Comparison of ENCODE assay signal across 23 cellular contexts in the genomic region with DNA sequence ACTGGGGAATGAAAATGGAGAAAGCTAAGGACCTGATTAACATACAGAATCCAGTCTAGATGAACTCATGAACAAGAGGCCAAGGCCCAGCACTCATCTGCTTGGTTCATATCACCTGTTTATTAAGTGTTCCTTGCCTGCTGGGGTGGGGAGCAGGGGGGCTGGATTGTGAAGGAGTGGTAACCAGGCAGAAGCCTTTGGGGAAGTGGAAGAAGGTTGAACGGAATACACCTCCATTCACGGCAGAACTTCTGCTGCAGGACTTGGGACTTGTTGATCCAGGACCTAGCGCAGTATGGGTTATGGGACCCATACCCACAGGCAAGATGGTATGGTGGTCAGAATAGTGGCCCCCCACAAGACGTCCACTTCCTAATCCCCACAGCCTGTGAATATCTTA. TPM values are rescaled to one million over a fixed set of nuclear protein-coding genes. Genes with fewer than 3 reads are reported as not detected.
DNase-seq lines count a peak whose midpoint lies in the region; ATAC-seq and TF ChIP-seq lines count a peak whose summit lies in the region.
"Had no signal": no experiment of that assay in that cellular context is flagged by ENCODE, and none has a peak within 500 bp of the region (broad histone marks: within the 10 kb centered on the region; RNA-seq: fewer than 3 reads in every experiment).

No MANE protein-coding gene starts in this region.

- 93 to 97% methylated on average over 4 of the region's 4 CpGs for WGBS in upper lobe of left lung, 2 donors

- H3K4me1 ChIP-seq in HEK293 (ENCODE audit: control insufficient read depth, insufficient read depth, low read length) (no peaks in the 10 kb centered on the region), upper lobe of left lung (no peaks in the 10 kb centered on the region)

- H3K27me3 ChIP-seq in upper lobe of left lung = no peaks in the 10 kb centered on the region
- H3K27me3 ChIP-seq: SJSA1 had no signal

- H3K4me3 ChIP-seq in HEK293 (ENCODE audit: low read depth, low read length) = no peak overlapping the region
- no peak overlapping the region for H3K4me3 ChIP-seq in upper lobe of left lung
- H3K4me3 ChIP-seq: SJSA1 had no signal

- peaks cover under 1% of the 10 kb centered on the region for H3K4me1 Mint-ChIP-seq in activated CD8-positive, alpha-beta memory T cell treated with anti-CD3 and anti-CD28 coated beads, Interleukin-2, amount 10 ng/mL, durations not matched to agents 7 days and 5 days
- H3K4me1 Mint-ChIP-seq in stimulated activated effector memory CD8-positive, alpha-beta T cell treated with anti-CD3 and anti-CD28 coated beads, Interleukin-12 subunit alpha, Interleukin-12 subunit beta, amount 100 ng/mL, for 72 hours = no peaks in the 10 kb centered on the region

- H3K36me3 ChIP-seq in HEK293 (ENCODE audit: control insufficient read depth in 2 of 2, insufficient read depth in 1 of 2, low read length in 2 of 2) (no peaks in the 10 kb centered on the region), upper lobe of left lung (no peaks in the 10 kb centered on the region)
- H3K36me3 ChIP-seq: SJSA1 had no signal

- TF ChIP-seq CTCF in HEK293 (tag by site-specific recombination; IDR thresholded peaks at IDR 0.05) (no peak), upper lobe of left lung (IDR thresholded peaks at IDR 0.05) (no peak)

- H3K9me3 ChIP-seq in HEK293 (ENCODE audit: control insufficient read depth, insufficient read depth, low read depth, low read length) (no peaks in the 10 kb centered on the region), upper lobe of left lung (no peaks in the 10 kb centered on the region)
- H3K9me3 ChIP-seq: SJSA1 had no signal

- CTCF ChIA-PET in HEK293 (lab: Yijun Ruan, JAX) = interaction anchor here (1.0 kb wide), 1 partner anchor 32 kb away, joined by 3 read pairs; no protein-coding TSS in a partner anchor
- CTCF ChIA-PET in activated CD8-positive, alpha-beta memory T cell treated with anti-CD3 and anti-CD28 coated beads, Interleukin-2, amount 10 ng/mL, durations not matched to agents 7 days and 5 days (lab: Charles Lee) = interaction anchor here (1.2 to 1.8 kb wide), 2 partner anchors 21 to 22 kb away, joined by 3 to 6 read pairs; no protein-coding TSS in a partner anchor

- H3K4me3 Mint-ChIP-seq in activated CD8-positive, alpha-beta memory T cell treated with anti-CD3 and anti-CD28 coated beads, Interleukin-2, amount 10 ng/mL, durations not matched to agents 7 days and 5 days = no peak overlapping the region
- no peak overlapping the region for H3K4me3 Mint-ChIP-seq in stimulated activated effector memory CD8-positive, alpha-beta T cell treated with anti-CD3 and anti-CD28 coated beads, Interleukin-12 subunit alpha, Interleukin-12 subunit beta, amount 100 ng/mL, for 72 hours
- H3K4me3 Mint-ChIP-seq: CD8-positive, alpha-beta memory T cell had no signal

- H3K36me3 Mint-ChIP-seq in activated CD8-positive, alpha-beta memory T cell treated with anti-CD3 and anti-CD28 coated beads, Interleukin-2, amount 10 ng/mL, durations not matched to agents 7 days and 5 days = no peaks in the 10 kb centered on the region
- no peaks in the 10 kb centered on the region for H3K36me3 Mint-ChIP-seq in stimulated activated effector memory CD8-positive, alpha-beta T cell treated with anti-CD3 and anti-CD28 coated beads, Interleukin-12 subunit alpha, Interleukin-12 subunit beta, amount 100 ng/mL, for 72 hours
- H3K36me3 Mint-ChIP-seq: CD14-positive monocyte had no signal

- no peaks in the 10 kb centered on the region for H3K9me3 Mint-ChIP-seq in activated CD8-positive, alpha-beta memory T cell treated with anti-CD3 and anti-CD28 coated beads, Interleukin-2, amount 10 ng/mL, durations not matched to agents 7 days and 5 days (ENCODE audit: low read depth)
- H3K9me3 Mint-ChIP-seq in stimulated activated effector memory CD8-positive, alpha-beta T cell treated with anti-CD3 and anti-CD28 coated beads, Interleukin-12 subunit alpha, Interleukin-12 subunit beta, amount 100 ng/mL, for 72 hours = no peaks in the 10 kb centered on the region

- POLR2A ChIA-PET in HEK293 (lab: Yijun Ruan, JAX) = no interaction called here

- no peak overlapping the region for H3K27ac Mint-ChIP-seq in activated CD8-positive, alpha-beta memory T cell treated with anti-CD3 and anti-CD28 coated beads, Interleukin-2, amount 10 ng/mL, durations not matched to agents 7 days and 5 days
- peak overlapping the region; percentile 8 for H3K27ac Mint-ChIP-seq in stimulated activated effector memory CD8-positive, alpha-beta T cell treated with anti-CD3 and anti-CD28 coated beads, Interleukin-12 subunit alpha, Interleukin-12 subunit beta, amount 100 ng/mL, for 72 hours
- H3K27ac Mint-ChIP-seq: CD14-positive monocyte; CD8-positive, alpha-beta memory T cell had no signal

- no peak for ATAC-seq in activated CD8-positive, alpha-beta memory T cell treated with anti-CD3 and anti-CD28 coated beads, Interleukin-2, amount 10 ng/mL, durations not matched to agents 7 days and 5 days
- no peak for ATAC-seq in stimulated activated effector memory CD8-positive, alpha-beta T cell treated with anti-CD3 and anti-CD28 coated beads, Interleukin-12 subunit alpha, Interleukin-12 subunit beta, amount 100 ng/mL, for 72 hours
- ATAC-seq in upper lobe of left lung (ENCODE audit: low FRiP score in 2 of 2) = no peak

- H3K27me3 Mint-ChIP-seq in activated CD8-positive, alpha-beta memory T cell treated with anti-CD3 and anti-CD28 coated beads, Interleukin-2, amount 10 ng/mL, durations not matched to agents 7 days and 5 days = peaks cover 22% of the 10 kb centered on the region

- TF ChIP-seq EP300 in upper lobe of left lung (IDR thresholded peaks at IDR 0.05) = no peak

- H3K27ac ChIP-seq in HEK293 (ENCODE audit: extremely low read depth, low read depth, low read length) (no peak overlapping the region), upper lobe of left lung (no peak overlapping the region)
- H3K27ac ChIP-seq: SJSA1 had no signal

- peak; percentile 34 for DNase-seq in activated CD8-positive, alpha-beta memory T cell treated with anti-CD3 and anti-CD28 coated beads, Interleukin-2, amount 10 ng/mL, durations not matched to agents 7 days and 5 days
- DNase-seq in islet precursor cell = peak; percentile 18
- no peak for DNase-seq in stimulated activated effector memory CD8-positive, alpha-beta T cell treated with anti-CD3 and anti-CD28 coated beads, Interleukin-12 subunit alpha, Interleukin-12 subunit beta, amount 100 ng/mL, for 72 hours (ENCODE audit: low spot score in 2 of 2)
- DNase-seq in ureter (ENCODE audit: low spot score) = no peak
- DNase-seq in upper lobe of left lung = no peak
- no peak for DNase-seq in stimulated activated CD8-positive, alpha-beta memory T cell treated with anti-CD3 and anti-CD28 coated beads, Interleukin-4, amount 100 ng/mL, for 48 hours
- DNase-seq: CD8-positive, alpha-beta memory T cell; DMS153; DND-41; Kasumi-1; NCI-H1105; NCI-H1436 treated with DMSO at 0.1 percent for 48 hours; NCI-H1930; NCI-H2107; NCI-H446; NCI-H524 treated with DMSO at 0.1 percent for 48 hours; Right ventricle myocardium superior; RPMI8226 had no signal

- no peak for TF ChIP-seq POLR2A in upper lobe of left lung (IDR thresholded peaks at IDR 0.05)

TF ChIP-seq in HEK293, 187 proteins besides CTCF, POLR2A, EP300 and RAD21 (continues in another document):
- no peak for TF ChIP-seq ZNF449 (tag by site-specific recombination; IDR thresholded peaks at IDR 0.05)
- no peak for TF ChIP-seq SP7 (tag by site-specific recombination; IDR thresholded peaks at IDR 0.05)
- no peak for TF ChIP-seq ZNF335 (tag by site-specific recombination; conservative IDR thresholded peaks at IDR 0.05)
- no peak for TF ChIP-seq ZNF24 (tag by site-specific recombination; IDR thresholded peaks at IDR 0.05)

RNA-seq across cellular contexts. Expression of gene SEPTIN8, which starts 8.8 kb away (rescaled TPM):
- total RNA-seq in activated CD8-positive, alpha-beta memory T cell treated with anti-CD3 and anti-CD28 coated beads, Interleukin-2, amount 10 ng/mL, durations not matched to agents 7 days and 5 days = 10 to 100 TPM; 43.7 to 57.3 TPM
- total RNA-seq in ureter (170 TPM), upper lobe of left lung (10 to 100 TPM; 26.3 to 41.5 (median 31.5) TPM)

RNA-seq across cellular contexts. Expression of gene SOWAHA, which starts 27.2 kb away (rescaled TPM):
- total RNA-seq in activated CD8-positive, alpha-beta memory T cell treated with anti-CD3 and anti-CD28 coated beads, Interleukin-2, amount 10 ng/mL, durations not matched to agents 7 days and 5 days = under 1 TPM in 1 of 2 experiments, not detected in 1; 0.42 TPM
- total RNA-seq in ureter (6.8 TPM), upper lobe of left lung (1 to 10 TPM in 1 of 6 donors, under 1 TPM in 4, not detected in 1; 0.30 to 1.0 (median 0.55) TPM)
- total RNA-seq: A673, MCF 10A, SJSA1 had no signal

RNA-seq across cellular contexts. Expression of gene CCNI2, which starts 38.6 kb away (rescaled TPM):
- 10 to 100 TPM; 16.7 to 52.5 TPM for total RNA-seq in activated CD8-positive, alpha-beta memory T cell treated with anti-CD3 and anti-CD28 coated beads, Interleukin-2, amount 10 ng/mL, durations not matched to agents 7 days and 5 days
- 5.8 TPM for total RNA-seq in ureter
- total RNA-seq in upper lobe of left lung = under 1 TPM in 5 of 6 donors, not detected in 1; 0.26 to 0.84 (median 0.46) TPM
- total RNA-seq: A673, SJSA1 had no signal

RNA-seq across cellular contexts. Expression of gene SHROOM1, which starts 44.6 kb away (rescaled TPM):
- total RNA-seq in activated CD8-positive, alpha-beta memory T cell treated with anti-CD3 and anti-CD28 coated beads, Interleukin-2, amount 10 ng/mL, durations not matched to agents 7 days and 5 days = 10 to 100 TPM in 1 of 2 experiments, 1 to 10 TPM in 1; 4.4 to 11.5 TPM
- total RNA-seq in ureter = 263 TPM
- total RNA-seq in upper lobe of left lung = 10 to 100 TPM in 5 of 6 donors, 1 to 10 TPM in 1; 7.7 to 27.6 (median 20.0) TPM

RNA-seq across cellular contexts. Expression of gene KIF3A, which starts 48.5 kb away (rescaled TPM):
- 10 to 100 TPM; 18.2 to 38.8 TPM for total RNA-seq in activated CD8-positive, alpha-beta memory T cell treated with anti-CD3 and anti-CD28 coated beads, Interleukin-2, amount 10 ng/mL, durations not matched to agents 7 days and 5 days
- total RNA-seq in ureter = 19.9 TPM
- total RNA-seq in upper lobe of left lung = 10 to 100 TPM; 10.3 to 22.3 (median 17.0) TPM

Comparison
In these comparisons a context has a peak if more than half of its experiments do, and no peak if none do; other contexts are left out.
1. DNase-seq: peak in activated CD8-positive, alpha-beta memory T cell treated with anti-CD3 and anti-CD28 coated beads, Interleukin-2, amount 10 ng/mL, durations not matched to agents 7 days and 5 days (single experiment) and islet precursor cell (single experiment); none in stimulated activated effector memory CD8-positive, alpha-beta T cell treated with anti-CD3 and anti-CD28 coated beads, Interleukin-12 subunit alpha, Interleukin-12 subunit beta, amount 100 ng/mL, for 72 hours (0 of 2), ureter (single experiment), upper lobe of left lung (0 of 2) and stimulated activated CD8-positive, alpha-beta memory T cell treated with anti-CD3 and anti-CD28 coated beads, Interleukin-4, amount 100 ng/mL, for 48 hours (single experiment).